Comparison of ENCODE assay signal across 16 cellular contexts in the genomic region with DNA sequence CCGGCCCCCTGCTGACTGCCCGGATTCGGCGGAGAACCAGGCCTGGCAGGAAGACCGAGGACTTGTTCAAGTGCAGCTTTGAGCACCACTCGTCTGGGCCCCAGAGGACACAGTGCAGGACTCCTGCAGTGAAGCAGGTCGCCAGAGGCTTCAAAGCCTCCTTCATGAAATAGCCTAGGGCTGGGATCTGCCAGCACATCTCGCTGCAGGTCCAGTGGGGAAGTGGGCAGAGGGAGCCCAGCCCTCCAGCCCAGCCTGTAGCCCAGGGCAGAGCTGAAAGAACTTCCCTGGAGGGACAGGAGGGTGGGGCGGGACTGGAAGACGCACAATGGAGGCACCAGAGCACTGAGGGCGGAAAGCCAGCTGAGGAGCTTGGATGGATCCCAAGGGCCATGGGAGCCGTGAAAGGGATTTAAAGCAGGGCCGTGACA. TPM values are rescaled to one million over a fixed set of nuclear protein-coding genes. Genes with fewer than 3 reads are reported as not detected.
DNase-seq lines count a peak whose midpoint lies in the region; ATAC-seq lines count a peak whose summit lies in the region.
"Had no signal": no experiment of that assay in that cellular context is flagged by ENCODE, and none has a peak within 500 bp of the region (broad histone marks: within the 10 kb centered on the region; RNA-seq: fewer than 3 reads in every experiment).

No MANE protein-coding gene starts in this region.

- in situ Hi-C loops in G401 (cut with HindIII; ENCODE audit: low sequenced_read_pairs) = no loop called here

- peak overlapping the region; percentile 65 for H3K27ac Mint-ChIP-seq in activated T-helper 17 cell treated with anti-CD3 and anti-CD28 coated beads, Interleukin-2, amount 50 U/mL, for 72 hours
- no peak overlapping the region for H3K27ac Mint-ChIP-seq in immature natural killer cell

- no peaks in the 10 kb centered on the region for H3K9me3 ChIP-seq in Karpas-422 (ENCODE audit: low read length)

- no peaks in the 10 kb centered on the region for H3K36me3 ChIP-seq in Karpas-422 (ENCODE audit: insufficient read depth, low read length)

- no peaks in the 10 kb centered on the region for H3K27me3 ChIP-seq in Karpas-422 (ENCODE audit: low read length)

- H3K9ac ChIP-seq in Karpas-422 (ENCODE audit: low read length) = no peak overlapping the region

- H3K27me3 Mint-ChIP-seq in activated T-helper 17 cell treated with anti-CD3 and anti-CD28 coated beads, Interleukin-2, amount 50 U/mL, for 72 hours = no peaks in the 10 kb centered on the region
- H3K27me3 Mint-ChIP-seq in immature natural killer cell (ENCODE audit: low read depth in 3 of 3) = peaks cover 0 to 3% (median 0%) of the 10 kb centered on the region in 3 donors
- H3K27me3 Mint-ChIP-seq: activated T-cell treated with anti-CD3 and anti-CD28 coated beads, Interleukin-2, amount 50 U/mL, for 24 hours had no signal

- no peak overlapping the region for H3K4me2 ChIP-seq in Karpas-422 (ENCODE audit: low read depth, low read length, poor library complexity, severe bottlenecking)

- no peak for ATAC-seq in activated T-helper 17 cell treated with anti-CD3 and anti-CD28 coated beads, Interleukin-2, amount 50 U/mL, for 72 hours (replicated peaks)
- ATAC-seq in left cardiac atrium (peak; percentile 40 to 43), GM21717 (IDR thresholded peaks at IDR 0.05; ENCODE audit: unreplicated experiment) (no peak)
- ATAC-seq: GM12878, HCT116 had no signal

- no peaks in the 10 kb centered on the region for H4K20me1 ChIP-seq in Karpas-422 (ENCODE audit: insufficient read depth, low read depth, low read length)

- H3K36me3 Mint-ChIP-seq in activated T-helper 17 cell treated with anti-CD3 and anti-CD28 coated beads, Interleukin-2, amount 50 U/mL, for 72 hours (ENCODE audit: low read depth) = peaks cover 27% of the 10 kb centered on the region
- H3K36me3 Mint-ChIP-seq in immature natural killer cell = peaks cover 4 to 6% (median 5%) of the 10 kb centered on the region in 3 donors

- H3K4me3 Mint-ChIP-seq in activated T-helper 17 cell treated with anti-CD3 and anti-CD28 coated beads, Interleukin-2, amount 50 U/mL, for 72 hours = no peak overlapping the region
- H3K4me3 Mint-ChIP-seq in immature natural killer cell = no peak overlapping the region
- H3K4me3 Mint-ChIP-seq: activated T-cell treated with anti-CD3 and anti-CD28 coated beads, Interleukin-2, amount 50 U/mL, for 24 hours had no signal

- no peaks in the 10 kb centered on the region for H3K4me1 ChIP-seq in Karpas-422 (ENCODE audit: low read length)

- no peaks in the 10 kb centered on the region for H3K79me2 ChIP-seq in Karpas-422 (ENCODE audit: low read length)

- peaks cover 19% of the 10 kb centered on the region for H3K4me1 Mint-ChIP-seq in activated T-helper 17 cell treated with anti-CD3 and anti-CD28 coated beads, Interleukin-2, amount 50 U/mL, for 72 hours
- H3K4me1 Mint-ChIP-seq in immature natural killer cell = peaks cover 8 to 15% of the 10 kb centered on the region in 2 donors

- DNase-seq in G401 (ENCODE audit: low spot score) = peak; percentile 65
- DNase-seq in left cardiac atrium = peak; percentile 58
- DNase-seq in posterior cingulate gyrus = peak; percentile 63 to 96 (median 71)
- DNase-seq in activated CD8-positive, alpha-beta memory T cell treated with anti-CD3 and anti-CD28 coated beads for 24 hours = no peak
- DNase-seq in immature natural killer cell = no peak
- no peak for DNase-seq in Karpas-422
- DNase-seq: activated CD4-positive, alpha-beta T cell treated with anti-CD3 and anti-CD28 coated beads for 48 hours; activated T-cell treated with anti-CD3 and anti-CD28 coated beads, Interleukin-2, amount 50 U/mL, for 24 hours; AML-193; amniotic stem cell; NCI-H2227 treated with DMSO at 0.1 percent for 48 hours; stimulated activated CD8-positive, alpha-beta memory T cell treated with anti-CD3 and anti-CD28 coated beads, Interleukin-4, amount 100 ng/mL, for 48 hours had no signal

- no peak overlapping the region for H2AFZ ChIP-seq in Karpas-422 (ENCODE audit: low read length)

- no peaks in the 10 kb centered on the region for H3K9me3 Mint-ChIP-seq in activated T-helper 17 cell treated with anti-CD3 and anti-CD28 coated beads, Interleukin-2, amount 50 U/mL, for 72 hours
- no peaks in the 10 kb centered on the region for H3K9me3 Mint-ChIP-seq in immature natural killer cell
- H3K9me3 Mint-ChIP-seq: activated T-cell treated with anti-CD3 and anti-CD28 coated beads, Interleukin-2, amount 50 U/mL, for 24 hours had no signal

- intact Hi-C loops in left cardiac atrium (cut with DNase I) (loop anchor here in 1 of 2 donors (10.0 kb wide), 1 partner anchor 164 kb away; no protein-coding TSS in a partner anchor), posterior cingulate gyrus (cut with DNase I) (no loop called here)

- no peak overlapping the region for H3K27ac ChIP-seq in Karpas-422 (ENCODE audit: low read length)

- no peaks in the 10 kb centered on the region for H3K9me2 ChIP-seq in Karpas-422 (replicated peaks; ENCODE audit: insufficient read depth, low read length)

- no peak overlapping the region for H3K4me3 ChIP-seq in Karpas-422 (ENCODE audit: low read length)
- H3K4me3 ChIP-seq: GM12878 had no signal

RNA-seq across cellular contexts. Expression of gene ATP6V0E2, which starts 7.1 kb away (rescaled TPM):
- 35.1 and 73.1 TPM in 2 replicates for total RNA-seq in G401 (2014; rRNA removed; shearing (Covaris generic))
- total RNA-seq in activated T-helper 17 cell treated with anti-CD3 and anti-CD28 coated beads, Interleukin-2, amount 50 U/mL, for 72 hours = 10 to 100 TPM; 30.3 to 72.9 TPM
- total RNA-seq in left cardiac atrium = 100 to 1,000 TPM in 1 of 2 donors, 10 to 100 TPM in 1; 56.8 to 104 TPM
- 10 to 100 TPM; 72.8 to 80.5 (median 73.9) TPM for polyA plus RNA-seq in immature natural killer cell
- 14.1 and 17.7 TPM in 2 replicates for total RNA-seq in Karpas-422 (2014; rRNA removed; shearing (Covaris generic); ENCODE audit: low replicate concordance)

RNA-seq across cellular contexts. Expression of gene ZNF862, which starts 42.7 kb away (rescaled TPM):
- total RNA-seq in G401 (2014; rRNA removed; shearing (Covaris generic)) = 1.8 and 2.2 TPM in 2 replicates
- total RNA-seq in activated T-helper 17 cell treated with anti-CD3 and anti-CD28 coated beads, Interleukin-2, amount 50 U/mL, for 72 hours = 10 to 100 TPM; 18.4 to 40.8 TPM
- total RNA-seq in left cardiac atrium = 1 to 10 TPM; 8.7 to 9.7 TPM
- 1 to 10 TPM; 1.9 to 5.5 (median 2.5) TPM for polyA plus RNA-seq in immature natural killer cell
- 9.2 and 12.2 TPM in 2 replicates for total RNA-seq in Karpas-422 (2014; rRNA removed; shearing (Covaris generic); ENCODE audit: low replicate concordance)

Comparison
In these comparisons a context has a peak if more than half of its experiments do, and no peak if none do; other contexts are left out.
1. DNase-seq: peak in G401 (single experiment), left cardiac atrium (single experiment) and posterior cingulate gyrus (10 of 10); none in activated CD8-positive, alpha-beta memory T cell treated with anti-CD3 and anti-CD28 coated beads for 24 hours (single experiment), immature natural killer cell (0 of 3) and Karpas-422 (single experiment).
2. ATAC-seq: peak in left cardiac atrium (2 of 2); none in activated T-helper 17 cell treated with anti-CD3 and anti-CD28 coated beads, Interleukin-2, amount 50 U/mL, for 72 hours (single experiment) and GM21717 (single experiment).